ENCODE assay signal across 19 cellular contexts in genomic region chr20:44976698-44977097, GRCh38. TPM values are rescaled to one million over a fixed set of nuclear protein-coding genes. Genes with fewer than 3 reads are reported as not detected.
DNase-seq lines count a peak whose midpoint lies in the region; ATAC-seq lines count a peak whose summit lies in the region.
"Had no signal": no experiment of that assay in that cellular context is flagged by ENCODE, and none has a peak within 500 bp of the region (broad histone marks: within the 10 kb centered on the region; RNA-seq: fewer than 3 reads in every experiment).

No MANE protein-coding gene starts in this region.

- H3K9me3 Mint-ChIP-seq in activated T-cell treated with anti-CD3 and anti-CD28 coated beads, Interleukin-2, amount 50 U/mL, for 24 hours: no peaks in the 10 kb centered on the region
- H3K9me3 Mint-ChIP-seq in activated T-helper 17 cell treated with anti-CD3 and anti-CD28 coated beads, Interleukin-2, amount 50 U/mL, for 72 hours: no peaks in the 10 kb centered on the region
- no peaks in the 10 kb centered on the region for H3K9me3 Mint-ChIP-seq in natural killer cell treated with Interleukin-12 subunit alpha and Interleukin-12 subunit beta and Interleukin-15 and Interleukin-18, amount 100 ng/mL, for 72 hours
- H3K9me3 Mint-ChIP-seq: endodermal cell, mesothelial cell of epicardium had no signal

- peaks cover 98% of the 10 kb centered on the region for H3K36me3 Mint-ChIP-seq in activated T-cell treated with anti-CD3 and anti-CD28 coated beads, Interleukin-2, amount 50 U/mL, for 24 hours (ENCODE audit: low read depth)
- H3K36me3 Mint-ChIP-seq in activated T-helper 17 cell treated with anti-CD3 and anti-CD28 coated beads, Interleukin-2, amount 50 U/mL, for 72 hours (ENCODE audit: low read depth): peaks cover 100% of the 10 kb centered on the region
- H3K36me3 Mint-ChIP-seq in natural killer cell treated with Interleukin-12 subunit alpha and Interleukin-12 subunit beta and Interleukin-15 and Interleukin-18, amount 100 ng/mL, for 72 hours: peaks cover 63% of the 10 kb centered on the region

- no peak overlapping the region for H3K4me3 Mint-ChIP-seq in activated T-cell treated with anti-CD3 and anti-CD28 coated beads, Interleukin-2, amount 50 U/mL, for 24 hours
- H3K4me3 Mint-ChIP-seq in activated T-helper 17 cell treated with anti-CD3 and anti-CD28 coated beads, Interleukin-2, amount 50 U/mL, for 72 hours: peak overlapping the region; percentile 72
- H3K4me3 Mint-ChIP-seq in natural killer cell treated with Interleukin-12 subunit alpha and Interleukin-12 subunit beta and Interleukin-15 and Interleukin-18, amount 100 ng/mL, for 72 hours: no peak overlapping the region
- H3K4me3 Mint-ChIP-seq: endodermal cell, mesothelial cell of epicardium had no signal

- no peak for ATAC-seq in activated T-helper 17 cell treated with anti-CD3 and anti-CD28 coated beads, Interleukin-2, amount 50 U/mL, for 72 hours (replicated peaks)
- ATAC-seq in natural killer cell treated with Interleukin-12 subunit alpha and Interleukin-12 subunit beta and Interleukin-15 and Interleukin-18, amount 100 ng/mL, for 72 hours: no peak
- ATAC-seq in HG03469 (IDR thresholded peaks at IDR 0.05; ENCODE audit: unreplicated experiment): no peak
- ATAC-seq: body of pancreas had no signal

- DNase-seq in activated T-cell treated with anti-CD3 and anti-CD28 coated beads, Interleukin-2, amount 50 U/mL, for 24 hours: no peak
- DNase-seq in activated T-cell treated with anti-CD3 and anti-CD28 coated beads, Interleukin-2, amount 50 U/mL, for 1 hour: no peak
- peak; percentile 56 for DNase-seq in NCI-H82 (lab: John Stamatoyannopoulos, UW)
- DNase-seq in natural killer cell treated with Interleukin-12 subunit alpha and Interleukin-12 subunit beta and Interleukin-15 and Interleukin-18, amount 100 ng/mL, for 72 hours (ENCODE audit: low spot score): no peak
- no peak for DNase-seq in NCI-H510A treated with DMSO at 0.1 percent for 48 hours (lab: John Stamatoyannopoulos, UW)
- no peak for DNase-seq in DMS114 treated with DMSO at 0.1 percent for 48 hours (lab: John Stamatoyannopoulos, UW; ENCODE audit: unreplicated experiment)
- DNase-seq: activated naive CD4-positive, alpha-beta T cell; body of pancreas; C1 segment of cervical spinal cord; endodermal cell; NCI-H1092; NCI-H524 treated with DMSO at 0.1 percent for 48 hours; PC-9; SIG-M5; stimulated activated CD4-positive, alpha-beta T cell treated with anti-CD3 and anti-CD28 coated beads, Interleukin-4, amount 100 ng/mL, for 24 hours; substantia nigra had no signal

- no peaks in the 10 kb centered on the region for H3K27me3 Mint-ChIP-seq in activated T-cell treated with anti-CD3 and anti-CD28 coated beads, Interleukin-2, amount 50 U/mL, for 24 hours
- no peaks in the 10 kb centered on the region for H3K27me3 Mint-ChIP-seq in activated T-helper 17 cell treated with anti-CD3 and anti-CD28 coated beads, Interleukin-2, amount 50 U/mL, for 72 hours
- H3K27me3 Mint-ChIP-seq in natural killer cell treated with Interleukin-12 subunit alpha and Interleukin-12 subunit beta and Interleukin-15 and Interleukin-18, amount 100 ng/mL, for 72 hours: no peaks in the 10 kb centered on the region

- peaks cover 87% of the 10 kb centered on the region for H3K4me1 Mint-ChIP-seq in activated T-cell treated with anti-CD3 and anti-CD28 coated beads, Interleukin-2, amount 50 U/mL, for 24 hours (ENCODE audit: low read depth)
- peaks cover 62% of the 10 kb centered on the region for H3K4me1 Mint-ChIP-seq in activated T-helper 17 cell treated with anti-CD3 and anti-CD28 coated beads, Interleukin-2, amount 50 U/mL, for 72 hours
- peaks cover 53 to 66% of the 10 kb centered on the region in 2 donors for H3K4me1 Mint-ChIP-seq in natural killer cell treated with Interleukin-12 subunit alpha and Interleukin-12 subunit beta and Interleukin-15 and Interleukin-18, amount 100 ng/mL, for 72 hours (ENCODE audit: low read depth in 2 of 2)
- H3K4me1 Mint-ChIP-seq: mesothelial cell of epicardium had no signal

- peak overlapping the region; percentile 97 for H3K27ac Mint-ChIP-seq in activated T-cell treated with anti-CD3 and anti-CD28 coated beads, Interleukin-2, amount 50 U/mL, for 24 hours
- peak overlapping the region; percentile 96 for H3K27ac Mint-ChIP-seq in activated T-helper 17 cell treated with anti-CD3 and anti-CD28 coated beads, Interleukin-2, amount 50 U/mL, for 72 hours
- peak overlapping the region; percentile 94 to 97 for H3K27ac Mint-ChIP-seq in natural killer cell treated with Interleukin-12 subunit alpha and Interleukin-12 subunit beta and Interleukin-15 and Interleukin-18, amount 100 ng/mL, for 72 hours
- H3K27ac Mint-ChIP-seq: endodermal cell, mesothelial cell of epicardium had no signal

RNA-seq across cellular contexts. Expression of gene STK4, which starts 10.4 kb away (rescaled TPM):
- total RNA-seq in activated T-helper 17 cell treated with anti-CD3 and anti-CD28 coated beads, Interleukin-2, amount 50 U/mL, for 72 hours: 100 to 1,000 TPM; 168 to 215 TPM
- total RNA-seq in natural killer cell treated with Interleukin-12 subunit alpha and Interleukin-12 subunit beta and Interleukin-15 and Interleukin-18, amount 100 ng/mL, for 72 hours: 100 to 1,000 TPM; 157 to 264 TPM

RNA-seq across cellular contexts. Expression of gene TOMM34, which starts 16.5 kb away (rescaled TPM):
- 10 to 100 TPM; 40.1 to 44.8 TPM for total RNA-seq in activated T-helper 17 cell treated with anti-CD3 and anti-CD28 coated beads, Interleukin-2, amount 50 U/mL, for 72 hours
- 10 to 100 TPM; 25.1 to 34.9 TPM for total RNA-seq in natural killer cell treated with Interleukin-12 subunit alpha and Interleukin-12 subunit beta and Interleukin-15 and Interleukin-18, amount 100 ng/mL, for 72 hours
